In the genomic region with DNA sequence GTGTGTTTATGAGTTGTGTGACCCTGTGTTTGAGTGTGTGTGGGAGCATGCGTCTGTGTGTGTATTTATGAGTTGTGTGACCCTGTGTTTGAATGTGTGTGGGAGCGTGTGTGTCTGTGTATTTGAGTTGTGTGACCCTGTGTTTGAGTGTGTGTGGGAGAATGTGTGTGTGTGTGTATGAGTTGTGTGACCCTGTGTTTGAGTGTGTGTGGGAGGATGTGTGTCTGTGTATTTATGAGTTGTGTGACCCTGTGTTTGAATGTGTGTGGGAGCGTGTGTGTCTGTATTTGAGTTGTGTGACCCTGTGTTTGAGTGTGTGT, we compare ENCODE assay signal across 11 cellular contexts. TPM values are rescaled to one million over a fixed set of nuclear protein-coding genes. Genes with fewer than 3 reads are reported as not detected.
DNase-seq lines count a peak whose midpoint lies in the region; ATAC-seq, FAIRE-seq and TF ChIP-seq lines count a peak whose summit lies in the region.
"Not testable (repeated sequence)": the region's sequence is repeated elsewhere in the genome, so short reads cannot be mapped to it uniquely, and the experiment has no call there.
"Had no signal": no experiment of that assay in that cellular context is flagged by ENCODE, and none has a peak within 500 bp of the region (broad histone marks: within the 10 kb centered on the region; RNA-seq: fewer than 3 reads in every experiment).

No MANE protein-coding gene starts in this region.

- H3K9me3 ChIP-seq in CD8-positive, alpha-beta T cell (ENCODE audit: low read length); HepG2 (ENCODE audit: low read length): not testable (repeated sequence)

- not testable (repeated sequence) for H3K27ac Mint-ChIP-seq in CD8-positive, alpha-beta T cell; HFFc6; WTC11; stimulated activated naive CD8-positive, alpha-beta T cell treated with anti-CD3 and anti-CD28 coated beads, Interleukin-15, amount 100 ng/mL, for 72 hours
- H3K27ac Mint-ChIP-seq in activated naive CD4-positive, alpha-beta T cell treated with anti-CD3 and anti-CD28 coated beads, Interleukin-2, amount 10 ng/mL, durations not matched to agents 7 days and 5 days = peak overlapping the region; percentile 11
- H3K27ac Mint-ChIP-seq in brain = peak overlapping the region in 1 of 5 experiments; percentile 69
- H3K27ac Mint-ChIP-seq in nephron = peak overlapping the region in 1 of 3 experiments; percentile 0

- peak in 1 of 2 experiments; percentile 31; a peak in 1 of 4 replicates for TF ChIP-seq POLR2A in HepG2 (IDR thresholded peaks at IDR 0.05; ENCODE audit: insufficient read depth in 1 of 2, low read depth in 2 of 2, low read length in 2 of 2)

- H4K20me1 ChIP-seq in HepG2 (ENCODE audit: insufficient read depth, low read length) = peaks cover 19% of the 10 kb centered on the region; the same call in 1 of the 2 replicates

- in situ Hi-C loops in HepG2 (cut with HindIII; ENCODE audit: extremely low pct_ligation_motif_present, low pct_unique_long_range_greater_than_20kb) = not testable (repeated sequence)

- not testable (repeated sequence) for H3K4me3 ChIP-seq in CD8-positive, alpha-beta T cell (ENCODE audit: low read depth, low read length)
- peak overlapping the region in 1 of 3 experiments; percentile 65; a peak in 1 of 6 replicates for H3K4me3 ChIP-seq in HepG2 (replicated peaks in 1 of 3; ENCODE audit: insufficient read depth in 1 of 3, low read depth in 2 of 3, low read length in 3 of 3)

- not testable (repeated sequence) for FAIRE-seq in HepG2 (lab: Jason Lieb, UNC)

- not testable (repeated sequence) for DNase-seq in CD8-positive, alpha-beta T cell; HFFc6; WTC11 (ENCODE audit: low spot score); activated naive CD4-positive, alpha-beta T cell treated with anti-CD3 and anti-CD28 coated beads, Interleukin-2, amount 10 ng/mL, durations not matched to agents 7 days and 5 days; HepG2 (ENCODE audit: low spot score); stimulated activated naive CD8-positive, alpha-beta T cell treated with anti-CD3 and anti-CD28 coated beads, Interleukin-15, amount 100 ng/mL, for 72 hours

- not testable (repeated sequence) for H3K36me3 Mint-ChIP-seq in CD8-positive, alpha-beta T cell; HFFc6 (ENCODE audit: low read depth); WTC11; activated naive CD4-positive, alpha-beta T cell treated with anti-CD3 and anti-CD28 coated beads, Interleukin-2, amount 10 ng/mL, durations not matched to agents 7 days and 5 days; brain; nephron (ENCODE audit: low read depth)

- H3K4me3 Mint-ChIP-seq in CD8-positive, alpha-beta T cell = peak overlapping the region; percentile 1
- H3K4me3 Mint-ChIP-seq in HFFc6 (peak overlapping the region; percentile 0; the same call in 1 of the 2 replicates), WTC11 (0 out of 2 replicates have a peak overlapping the region, but pooled peaks have one; percentile 0), brain (peak overlapping the region; percentile 12 to 59 (median 22)), nephron (peak overlapping the region; percentile 2 to 34 (median 10))
- H3K4me3 Mint-ChIP-seq in activated naive CD4-positive, alpha-beta T cell treated with anti-CD3 and anti-CD28 coated beads, Interleukin-2, amount 10 ng/mL, durations not matched to agents 7 days and 5 days = not testable (repeated sequence)
- peak overlapping the region in 1 of 2 donors; percentile 1 for H3K4me3 Mint-ChIP-seq in stimulated activated naive CD8-positive, alpha-beta T cell treated with anti-CD3 and anti-CD28 coated beads, Interleukin-15, amount 100 ng/mL, for 72 hours

- TF ChIP-seq EP300 in HepG2 (IDR thresholded peaks at IDR 0.05; ENCODE audit: low read depth in 2 of 2, low read length in 2 of 2); HepG2 (CRISPR knock-in tag; IDR thresholded peaks at IDR 0.05; ENCODE audit: borderline replicate concordance): not testable (repeated sequence)

- not testable (repeated sequence) for TF ChIP-seq CTCF in CD8-positive, alpha-beta T cell (IDR thresholded peaks at IDR 0.05); HFFc6 (IDR thresholded peaks at IDR 0.05); WTC11 (IDR thresholded peaks at IDR 0.05); brain (conservative IDR thresholded peaks at IDR 0.05); HepG2 (CRISPR knock-in tag; IDR thresholded peaks at IDR 0.05); nephron (IDR thresholded peaks at IDR 0.05; ENCODE audit: unreplicated experiment in 3 of 3)

- not testable (repeated sequence) for ATAC-seq in CD8-positive, alpha-beta T cell; WTC11; HepG2
- peak; percentile 6 for ATAC-seq in stimulated activated naive CD8-positive, alpha-beta T cell treated with anti-CD3 and anti-CD28 coated beads, Interleukin-15, amount 100 ng/mL, for 72 hours

- H3K27me3 ChIP-seq in CD8-positive, alpha-beta T cell (ENCODE audit: insufficient read depth, low read length) = peaks cover 16% of the 10 kb centered on the region
- peaks cover 26 to 58% of the 10 kb centered on the region in 2 experiments for H3K27me3 ChIP-seq in HepG2 (ENCODE audit: control insufficient read depth in 1 of 2, insufficient read depth in 2 of 2, low read length in 2 of 2)

- not testable (repeated sequence) for BruUV-seq in HepG2 (replicated peaks; lab: Mats Ljungman, UMichigan)

- not testable (repeated sequence) for H3K36me3 ChIP-seq in CD8-positive, alpha-beta T cell (ENCODE audit: insufficient read depth, low read length); HepG2 (replicated peaks in 1 of 2; ENCODE audit: control insufficient read depth in 1 of 2, insufficient read depth in 2 of 2, low read length in 2 of 2)

- H3K27me3 Mint-ChIP-seq in CD8-positive, alpha-beta T cell (ENCODE audit: low read depth) = peaks cover 44% of the 10 kb centered on the region
- peaks cover 44% of the 10 kb centered on the region for H3K27me3 Mint-ChIP-seq in HFFc6 (ENCODE audit: insufficient read depth)
- H3K27me3 Mint-ChIP-seq in WTC11 (ENCODE audit: low read depth) = peaks cover 49% of the 10 kb centered on the region
- peaks cover 80% of the 10 kb centered on the region for H3K27me3 Mint-ChIP-seq in activated naive CD4-positive, alpha-beta T cell treated with anti-CD3 and anti-CD28 coated beads, Interleukin-2, amount 10 ng/mL, durations not matched to agents 7 days and 5 days
- peaks cover 36% of the 10 kb centered on the region for H3K27me3 Mint-ChIP-seq in brain
- H3K27me3 Mint-ChIP-seq in nephron (ENCODE audit: low read depth) = peaks cover 68% of the 10 kb centered on the region
- peaks cover 56% of the 10 kb centered on the region for H3K27me3 Mint-ChIP-seq in stimulated activated naive CD8-positive, alpha-beta T cell treated with anti-CD3 and anti-CD28 coated beads, Interleukin-15, amount 100 ng/mL, for 72 hours

- CTCF ChIA-PET in CD8-positive, alpha-beta T cell (lab: Charles Lee) = interaction anchor here (0.9 to 1.9 kb wide), 8 partner anchors 18 to 84 kb away, joined by 3 to 12 read pairs (median 6); a partner anchor contains a TSS
- CTCF ChIA-PET in WTC11 (lab: Charles Lee) (interaction anchor here (0.7 to 1.8 kb wide), 20 partner anchors 8 to 227 kb away, joined by 3 to 24 read pairs (median 6); no protein-coding TSS in a partner anchor), HepG2 (lab: Yijun Ruan, JAX; ENCODE audit: low intra/inter-chr PET ratio, low total read pairs) (interaction anchor here (2.2 kb wide), 1 partner anchor 37 kb away, joined by 42 read pairs; no protein-coding TSS in a partner anchor)
- CTCF ChIA-PET in activated naive CD4-positive, alpha-beta T cell treated with anti-CD3 and anti-CD28 coated beads, Interleukin-2, amount 10 ng/mL, durations not matched to agents 7 days and 5 days (lab: Charles Lee) = interaction anchor here (0.6 to 1.6 kb wide), 8 partner anchors 9 to 208 kb away, joined by 3 to 19 read pairs (median 3); no protein-coding TSS in a partner anchor

- peak overlapping the region; percentile 80 for H3K4me2 ChIP-seq in HepG2 (ENCODE audit: low read depth, low read length)

- not testable (repeated sequence) for H2AFZ ChIP-seq in HepG2 (ENCODE audit: low read length)

- peak overlapping the region; percentile 63; the same call in 1 of the 2 replicates for H3K9ac ChIP-seq in HepG2 (ENCODE audit: insufficient read depth, low read depth, low read length)

- not testable (repeated sequence) for H3K79me2 ChIP-seq in HepG2 (ENCODE audit: insufficient read depth, low read length)

- not testable (repeated sequence) for H3K9me3 Mint-ChIP-seq in CD8-positive, alpha-beta T cell; HFFc6; WTC11; activated naive CD4-positive, alpha-beta T cell treated with anti-CD3 and anti-CD28 coated beads, Interleukin-2, amount 10 ng/mL, durations not matched to agents 7 days and 5 days; nephron; stimulated activated naive CD8-positive, alpha-beta T cell treated with anti-CD3 and anti-CD28 coated beads, Interleukin-15, amount 100 ng/mL, for 72 hours
- H3K9me3 Mint-ChIP-seq in brain = peaks cover 0 to 15% (median 0%) of the 10 kb centered on the region in 5 experiments

- H3K27ac ChIP-seq in CD8-positive, alpha-beta T cell (ENCODE audit: low read depth, low read length); HepG2 (ENCODE audit: extremely low read length, insufficient read depth, low read length): not testable (repeated sequence)

- peaks cover 14% of the 10 kb centered on the region for H3K4me1 ChIP-seq in CD8-positive, alpha-beta T cell (ENCODE audit: insufficient read depth, low read length)
- H3K4me1 ChIP-seq in HepG2 (ENCODE audit: insufficient read depth, low read length) = peaks cover 45% of the 10 kb centered on the region

- H3K4me1 Mint-ChIP-seq in CD8-positive, alpha-beta T cell (ENCODE audit: low read depth) = peaks cover 20% of the 10 kb centered on the region
- H3K4me1 Mint-ChIP-seq in HFFc6 (ENCODE audit: low read depth) = not testable (repeated sequence)
- peaks cover 30% of the 10 kb centered on the region for H3K4me1 Mint-ChIP-seq in WTC11
- peaks cover 20% of the 10 kb centered on the region for H3K4me1 Mint-ChIP-seq in activated naive CD4-positive, alpha-beta T cell treated with anti-CD3 and anti-CD28 coated beads, Interleukin-2, amount 10 ng/mL, durations not matched to agents 7 days and 5 days
- H3K4me1 Mint-ChIP-seq in brain = peaks cover 52% of the 10 kb centered on the region
- peaks cover 18% of the 10 kb centered on the region for H3K4me1 Mint-ChIP-seq in nephron
- H3K4me1 Mint-ChIP-seq in stimulated activated naive CD8-positive, alpha-beta T cell treated with anti-CD3 and anti-CD28 coated beads, Interleukin-15, amount 100 ng/mL, for 72 hours = peaks cover 25% of the 10 kb centered on the region

- not testable (repeated sequence) for TF ChIP-seq RAD21 in HepG2 (CRISPR knock-in tag; IDR thresholded peaks at IDR 0.05)

- POLR2A ChIA-PET in CD8-positive, alpha-beta T cell (lab: Charles Lee) = interaction anchor here (1.6 to 1.7 kb wide), 2 partner anchors 18 to 37 kb away, joined by 8 to 13 read pairs; no protein-coding TSS in a partner anchor
- POLR2A ChIA-PET in WTC11 (lab: Charles Lee) = not testable (repeated sequence)
- POLR2A ChIA-PET in HepG2 (lab: Yijun Ruan, JAX) = interaction anchor here (0.8 to 1.3 kb wide), 8 partner anchors 12 to 601 kb away, joined by 3 to 10 read pairs (median 4); a partner anchor contains a TSS

- 9% methylated on average over 3 of the region's 3 CpGs for WGBS in HepG2 (ENCODE audit: low lambda C conversion rate)

- intact Hi-C loops in CD8-positive, alpha-beta T cell (cut with DNase I, micrococcal nuclease) = loop anchor here (1.0 to 2.0 kb wide), 4 partner anchors 37 to 207 kb away; no protein-coding TSS in a partner anchor
- intact Hi-C loops in HepG2 (cut with micrococcal nuclease; ENCODE audit: unreplicated experiment) = loop anchor here (1.0 to 2.0 kb wide), 3 partner anchors 17 to 37 kb away; no protein-coding TSS in a partner anchor

RNA-seq across cellular contexts. Expression of a gene that starts 19.4 kb away (rescaled TPM):
- total RNA-seq in CD8-positive, alpha-beta T cell = 10 to 100 TPM; 19.1 to 22.6 TPM
- total RNA-seq in HFFc6 (2021; fragmentation: NEBNext Ultra II Directional; extraction: Animal tissue kit (Norgen Biotek cat#: 25700)) = 10 to 100 TPM; 32.8 to 47.0 (median 35.7) TPM
- total RNA-seq in WTC11 (2021) (26.2 to 41.7 TPM (median 30.8 TPM) in 3 replicates), HepG2 (2016; rRNA removed; fragmentation: Illumina TruSeq; extraction: Trizol) (33.6 and 110 TPM in 2 replicates)
- polyA plus RNA-seq in brain (ENCODE audit: insufficient read depth, low read depth, low replicate concordance) (0.20 TPM), HepG2 (2011; rRNA removed) (191 and 280 TPM in 2 replicates)
- total RNA-seq in HepG2 (2016; cell fraction: cytosol; rRNA removed; fragmentation: Illumina TruSeq; extraction: Trizol; ENCODE audit: low read depth) = 27.1 and 27.6 TPM in 2 replicates
- total RNA-seq in HepG2 (2016; cell fraction: insoluble cytoplasmic fraction; rRNA removed; fragmentation: Illumina TruSeq; extraction: Trizol) = 25.3 and 116 TPM in 2 replicates
- total RNA-seq in HepG2 (2016; cell fraction: membrane; rRNA removed; fragmentation: Illumina TruSeq; extraction: Trizol) = 36.6 and 38.0 TPM in 2 replicates
- 145 and 168 TPM in 2 replicates for total RNA-seq in HepG2 (2016; cell fraction: nucleus; rRNA removed; fragmentation: Illumina TruSeq; extraction: Trizol)
- polyA plus RNA-seq in HepG2 (2011; cell fraction: cytosol; rRNA removed) = 57.2 and 94.5 TPM in 2 replicates
- 3,698 and 4,960 TPM in 2 replicates for polyA plus RNA-seq in HepG2 (2011; cell fraction: nucleus; rRNA removed)
- polyA plus RNA-seq in HepG2 (2012) = 173 and 220 TPM in 2 replicates
- polyA plus RNA-seq in HepG2 (2016; cell fraction: cytosol; fragmentation: Illumina TruSeq; extraction: Trizol; ENCODE audit: low read depth) = 16.5 and 18.1 TPM in 2 replicates
- 36.5 and 42.6 TPM in 2 replicates for polyA plus RNA-seq in HepG2 (2016; cell fraction: insoluble cytoplasmic fraction; fragmentation: Illumina TruSeq; extraction: Trizol; ENCODE audit: low read depth)
- polyA plus RNA-seq in HepG2 (2016; cell fraction: membrane; fragmentation: Illumina TruSeq; extraction: Trizol; ENCODE audit: low read depth) = 30.7 and 32.6 TPM in 2 replicates
- polyA plus RNA-seq in HepG2 (2016; cell fraction: nucleus; fragmentation: Illumina TruSeq; extraction: Trizol; ENCODE audit: insufficient read depth, low read depth) = 553 and 603 TPM in 2 replicates
- 0.07 and 195 TPM in 2 replicates for polyA minus RNA-seq in HepG2 (2011; rRNA and poly(A)+ RNA removed; ENCODE audit: low replicate concordance)
- polyA minus RNA-seq in HepG2 (2011; cell fraction: cytosol; rRNA and poly(A)+ RNA removed) = 33.4 and 43.3 TPM in 2 replicates
- 176 and 196 TPM in 2 replicates for polyA minus RNA-seq in HepG2 (2011; cell fraction: nucleus; rRNA and poly(A)+ RNA removed)
- total RNA-seq: M059J had no signal

RNA-seq across cellular contexts. Expression of a gene that starts 34.0 kb away (rescaled TPM):
- 10 to 100 TPM; 48.7 to 48.8 TPM for total RNA-seq in CD8-positive, alpha-beta T cell
- 10 to 100 TPM; 19.1 to 26.9 (median 22.6) TPM for total RNA-seq in HFFc6 (2021; fragmentation: NEBNext Ultra II Directional; extraction: Animal tissue kit (Norgen Biotek cat#: 25700))
- total RNA-seq in WTC11 (2021) (56.2 to 70.2 TPM (median 56.6 TPM) in 3 replicates), HepG2 (2016; rRNA removed; fragmentation: Illumina TruSeq; extraction: Trizol) (59.8 and 74.4 TPM in 2 replicates)
- polyA plus RNA-seq in brain (ENCODE audit: insufficient read depth, low read depth, low replicate concordance) (45.2 TPM), HepG2 (2011; rRNA removed) (39.0 and 39.6 TPM in 2 replicates)
- total RNA-seq in HepG2 (2016; cell fraction: cytosol; rRNA removed; fragmentation: Illumina TruSeq; extraction: Trizol; ENCODE audit: low read depth) = 17.8 and 18.7 TPM in 2 replicates
- 60.3 and 68.0 TPM in 2 replicates for total RNA-seq in HepG2 (2016; cell fraction: insoluble cytoplasmic fraction; rRNA removed; fragmentation: Illumina TruSeq; extraction: Trizol)
- total RNA-seq in HepG2 (2016; cell fraction: membrane; rRNA removed; fragmentation: Illumina TruSeq; extraction: Trizol) = 45.9 and 46.6 TPM in 2 replicates
- total RNA-seq in HepG2 (2016; cell fraction: nucleus; rRNA removed; fragmentation: Illumina TruSeq; extraction: Trizol) = 35.6 and 42.8 TPM in 2 replicates
- polyA plus RNA-seq in HepG2 (2011; cell fraction: cytosol; rRNA removed) = 39.6 and 40.7 TPM in 2 replicates
- polyA plus RNA-seq in HepG2 (2011; cell fraction: nucleus; rRNA removed) = 23.9 and 26.9 TPM in 2 replicates
- polyA plus RNA-seq in HepG2 (2012) = 36.8 and 46.0 TPM in 2 replicates
- 14.5 and 16.6 TPM in 2 replicates for polyA plus RNA-seq in HepG2 (2016; cell fraction: cytosol; fragmentation: Illumina TruSeq; extraction: Trizol; ENCODE audit: low read depth)
- 66.0 and 70.4 TPM in 2 replicates for polyA plus RNA-seq in HepG2 (2016; cell fraction: insoluble cytoplasmic fraction; fragmentation: Illumina TruSeq; extraction: Trizol; ENCODE audit: low read depth)
- 31.6 and 32.0 TPM in 2 replicates for polyA plus RNA-seq in HepG2 (2016; cell fraction: membrane; fragmentation: Illumina TruSeq; extraction: Trizol; ENCODE audit: low read depth)
- 58.8 and 62.9 TPM in 2 replicates for polyA plus RNA-seq in HepG2 (2016; cell fraction: nucleus; fragmentation: Illumina TruSeq; extraction: Trizol; ENCODE audit: insufficient read depth, low read depth)
- 30.6 and 61.9 TPM in 2 replicates for polyA minus RNA-seq in HepG2 (2011; rRNA and poly(A)+ RNA removed; ENCODE audit: low replicate concordance)
- 28.5 and 31.3 TPM in 2 replicates for polyA minus RNA-seq in HepG2 (2011; cell fraction: cytosol; rRNA and poly(A)+ RNA removed)
- 27.2 and 34.4 TPM in 2 replicates for polyA minus RNA-seq in HepG2 (2011; cell fraction: nucleus; rRNA and poly(A)+ RNA removed)

RNA-seq across cellular contexts. Expression of a gene that starts 34.9 kb away (rescaled TPM):
- under 1 TPM in 1 of 2 experiments, not detected in 1; 0.44 TPM for total RNA-seq in CD8-positive, alpha-beta T cell
- total RNA-seq in HFFc6 (2021; fragmentation: NEBNext Ultra II Directional; extraction: Animal tissue kit (Norgen Biotek cat#: 25700)) = not detected
- total RNA-seq in WTC11 (2021) (0.57 to 1.3 TPM (median 0.66 TPM) in 3 replicates), HepG2 (2016; rRNA removed; fragmentation: Illumina TruSeq; extraction: Trizol) (not detected in 2 replicates)
- polyA plus RNA-seq in brain (ENCODE audit: insufficient read depth, low read depth, low replicate concordance) (not detected), HepG2 (2011; rRNA removed) (not detected in 2 replicates)
- total RNA-seq in HepG2 (2016; cell fraction: cytosol; rRNA removed; fragmentation: Illumina TruSeq; extraction: Trizol; ENCODE audit: low read depth) = not detected in 2 replicates
- total RNA-seq in HepG2 (2016; cell fraction: insoluble cytoplasmic fraction; rRNA removed; fragmentation: Illumina TruSeq; extraction: Trizol) = not detected in 2 replicates
- total RNA-seq in HepG2 (2016; cell fraction: membrane; rRNA removed; fragmentation: Illumina TruSeq; extraction: Trizol) = not detected in 2 replicates
- not detected in 2 replicates for total RNA-seq in HepG2 (2016; cell fraction: nucleus; rRNA removed; fragmentation: Illumina TruSeq; extraction: Trizol)
- polyA plus RNA-seq in HepG2 (2011; cell fraction: cytosol; rRNA removed) = not detected in 2 replicates
- polyA plus RNA-seq in HepG2 (2011; cell fraction: nucleus; rRNA removed) = not detected in 2 replicates
- polyA plus RNA-seq in HepG2 (2012) = not detected in 2 replicates
- not detected in 2 replicates for polyA plus RNA-seq in HepG2 (2016; cell fraction: cytosol; fragmentation: Illumina TruSeq; extraction: Trizol; ENCODE audit: low read depth)
- not detected in 2 replicates for polyA plus RNA-seq in HepG2 (2016; cell fraction: insoluble cytoplasmic fraction; fragmentation: Illumina TruSeq; extraction: Trizol; ENCODE audit: low read depth)
- polyA plus RNA-seq in HepG2 (2016; cell fraction: membrane; fragmentation: Illumina TruSeq; extraction: Trizol; ENCODE audit: low read depth) = not detected in 2 replicates
- not detected in 2 replicates for polyA plus RNA-seq in HepG2 (2016; cell fraction: nucleus; fragmentation: Illumina TruSeq; extraction: Trizol; ENCODE audit: insufficient read depth, low read depth)
- polyA minus RNA-seq in HepG2 (2011; rRNA and poly(A)+ RNA removed; ENCODE audit: low replicate concordance) = not detected in 2 replicates
- polyA minus RNA-seq in HepG2 (2011; cell fraction: cytosol; rRNA and poly(A)+ RNA removed) = not detected in 2 replicates
- not detected in 2 replicates for polyA minus RNA-seq in HepG2 (2011; cell fraction: nucleus; rRNA and poly(A)+ RNA removed)
- total RNA-seq: M059J, RPMI7951 had no signal
- polyA plus RNA-seq: BJ had no signal

RNA-seq across cellular contexts. Expression of a gene that starts 45.6 kb away (rescaled TPM):
- 10 to 100 TPM; 44.7 to 46.6 TPM for total RNA-seq in CD8-positive, alpha-beta T cell
- 10 to 100 TPM; 31.9 to 36.1 (median 34.8) TPM for total RNA-seq in HFFc6 (2021; fragmentation: NEBNext Ultra II Directional; extraction: Animal tissue kit (Norgen Biotek cat#: 25700))
- 69.3 to 87.3 TPM (median 71.6 TPM) in 3 replicates for total RNA-seq in WTC11 (2021)
- polyA plus RNA-seq in brain (ENCODE audit: insufficient read depth, low read depth, low replicate concordance) = 47.3 TPM
- 75.1 and 77.0 TPM in 2 replicates for total RNA-seq in HepG2 (2016; rRNA removed; fragmentation: Illumina TruSeq; extraction: Trizol)
- 14.5 and 17.3 TPM in 2 replicates for total RNA-seq in HepG2 (2016; cell fraction: cytosol; rRNA removed; fragmentation: Illumina TruSeq; extraction: Trizol; ENCODE audit: low read depth)
- total RNA-seq in HepG2 (2016; cell fraction: insoluble cytoplasmic fraction; rRNA removed; fragmentation: Illumina TruSeq; extraction: Trizol) = 71.7 and 75.6 TPM in 2 replicates
- total RNA-seq in HepG2 (2016; cell fraction: membrane; rRNA removed; fragmentation: Illumina TruSeq; extraction: Trizol) = 32.1 and 34.1 TPM in 2 replicates
- 86.6 and 98.5 TPM in 2 replicates for total RNA-seq in HepG2 (2016; cell fraction: nucleus; rRNA removed; fragmentation: Illumina TruSeq; extraction: Trizol)
- 72.6 and 75.0 TPM in 2 replicates for polyA plus RNA-seq in HepG2 (2011; rRNA removed)
- 53.2 and 57.1 TPM in 2 replicates for polyA plus RNA-seq in HepG2 (2011; cell fraction: cytosol; rRNA removed)
- 292 and 297 TPM in 2 replicates for polyA plus RNA-seq in HepG2 (2011; cell fraction: nucleus; rRNA removed)
- polyA plus RNA-seq in HepG2 (2012) = 67.9 and 74.0 TPM in 2 replicates
- 3.0 TPM in 2 replicates for polyA plus RNA-seq in HepG2 (2016; cell fraction: cytosol; fragmentation: Illumina TruSeq; extraction: Trizol; ENCODE audit: low read depth)
- 61.5 and 65.9 TPM in 2 replicates for polyA plus RNA-seq in HepG2 (2016; cell fraction: insoluble cytoplasmic fraction; fragmentation: Illumina TruSeq; extraction: Trizol; ENCODE audit: low read depth)
- polyA plus RNA-seq in HepG2 (2016; cell fraction: membrane; fragmentation: Illumina TruSeq; extraction: Trizol; ENCODE audit: low read depth) = 10.9 and 11.6 TPM in 2 replicates
- 130 and 135 TPM in 2 replicates for polyA plus RNA-seq in HepG2 (2016; cell fraction: nucleus; fragmentation: Illumina TruSeq; extraction: Trizol; ENCODE audit: insufficient read depth, low read depth)
- 33.0 and 89.8 TPM in 2 replicates for polyA minus RNA-seq in HepG2 (2011; rRNA and poly(A)+ RNA removed; ENCODE audit: low replicate concordance)
- polyA minus RNA-seq in HepG2 (2011; cell fraction: cytosol; rRNA and poly(A)+ RNA removed) = 30.7 and 35.0 TPM in 2 replicates
- polyA minus RNA-seq in HepG2 (2011; cell fraction: nucleus; rRNA and poly(A)+ RNA removed) = 139 and 144 TPM in 2 replicates
